ENCODE assay signal across 8 cellular contexts in genomic region chr17:49748791-49749190, GRCh38. TPM values are rescaled to one million over a fixed set of nuclear protein-coding genes. Genes with fewer than 3 reads are reported as not detected.
DNase-seq lines count a peak whose midpoint lies in the region; ATAC-seq and TF ChIP-seq lines count a peak whose summit lies in the region.

No MANE protein-coding gene starts in this region.

- no peak overlapping the region for H2BK120ac ChIP-seq in trophoblast cell (ENCODE audit: insufficient read depth, low read length, poor library complexity)

- no peaks in the 10 kb centered on the region for H3K27me3 ChIP-seq in effector memory CD4-positive, alpha-beta T cell (replicated peaks; ENCODE audit: control insufficient read depth, insufficient read depth, low read length, poor library complexity, severe bottlenecking)
- H3K27me3 ChIP-seq in endodermal cell (ENCODE audit: control insufficient read depth, insufficient read depth, low read length, poor library complexity, severe bottlenecking): no peaks in the 10 kb centered on the region
- H3K27me3 ChIP-seq in trophoblast cell (ENCODE audit: insufficient read depth, low read length): no peaks in the 10 kb centered on the region

- no peaks in the 10 kb centered on the region for H3K27me3 Mint-ChIP-seq in T-helper 1 cell treated with Interleukin-12 subunit alpha and Interleukin-12 subunit beta and Interleukin-4 antibody, amounts not matched to agents 30 μg/mL and 1 μg/mL, for 36 hours (ENCODE audit: low read depth)
- no peaks in the 10 kb centered on the region for H3K27me3 Mint-ChIP-seq in endodermal cell (ENCODE audit: insufficient read depth)

- H3K23ac ChIP-seq in trophoblast cell (ENCODE audit: low read length): no peak overlapping the region

- H3K4me2 ChIP-seq in trophoblast cell (ENCODE audit: low read length): no peak overlapping the region

- H2AK5ac ChIP-seq in trophoblast cell (ENCODE audit: low read length): no peak overlapping the region

- H3K9me3 ChIP-seq in effector memory CD4-positive, alpha-beta T cell (ENCODE audit: control insufficient read depth, low read length): no peaks in the 10 kb centered on the region
- H3K9me3 ChIP-seq in endodermal cell (ENCODE audit: control insufficient read depth, low read length): no peaks in the 10 kb centered on the region
- no peaks in the 10 kb centered on the region for H3K9me3 ChIP-seq in trophoblast cell (ENCODE audit: insufficient read depth, low read depth, low read length)

- H2BK5ac ChIP-seq in trophoblast cell (ENCODE audit: low read depth, low read length, poor library complexity): no peak overlapping the region

- H2AFZ ChIP-seq in trophoblast cell (ENCODE audit: insufficient read depth, low read length, poor library complexity): no peak overlapping the region

- H4K91ac ChIP-seq in trophoblast cell (ENCODE audit: low read depth, low read length): no peak overlapping the region

- H3K18ac ChIP-seq in trophoblast cell (ENCODE audit: low read length): no peak overlapping the region

- peak overlapping the region; percentile 86 for H3K27ac ChIP-seq in effector memory CD4-positive, alpha-beta T cell (ENCODE audit: insufficient read depth, low read length, poor library complexity, severe bottlenecking)
- H3K27ac ChIP-seq in endodermal cell (ENCODE audit: low read depth, low read length) (no peak overlapping the region), trophoblast cell (ENCODE audit: low read depth, low read length) (no peak overlapping the region)

- H3K79me2 ChIP-seq in trophoblast cell (ENCODE audit: control insufficient read depth, insufficient read depth, low read length, poor library complexity): no peaks in the 10 kb centered on the region

- no peak overlapping the region for H3K14ac ChIP-seq in trophoblast cell (ENCODE audit: low read length)

- H3K36me3 Mint-ChIP-seq in T-helper 1 cell treated with Interleukin-12 subunit alpha and Interleukin-12 subunit beta and Interleukin-4 antibody, amounts not matched to agents 30 μg/mL and 1 μg/mL, for 36 hours (ENCODE audit: low read depth): peaks cover 25% of the 10 kb centered on the region
- H3K36me3 Mint-ChIP-seq in endodermal cell (ENCODE audit: low read depth): peaks cover 17% of the 10 kb centered on the region

- no peak overlapping the region for H3K9ac ChIP-seq in endodermal cell (ENCODE audit: extremely low read depth, low read length, poor library complexity, severe bottlenecking)
- H3K9ac ChIP-seq in trophoblast cell (ENCODE audit: low read length): no peak overlapping the region

- H3K27ac Mint-ChIP-seq in T-helper 1 cell treated with Interleukin-12 subunit alpha and Interleukin-12 subunit beta and Interleukin-4 antibody, amounts not matched to agents 30 μg/mL and 1 μg/mL, for 36 hours: peak overlapping the region; percentile 88
- no peak overlapping the region for H3K27ac Mint-ChIP-seq in endodermal cell

- no peaks in the 10 kb centered on the region for H3K36me3 ChIP-seq in effector memory CD4-positive, alpha-beta T cell (ENCODE audit: control insufficient read depth, insufficient read depth, low read length)
- H3K36me3 ChIP-seq in endodermal cell (ENCODE audit: control insufficient read depth, insufficient read depth, low read length) (no peaks in the 10 kb centered on the region), trophoblast cell (ENCODE audit: control insufficient read depth in 1 of 2, insufficient read depth in 2 of 2, low read length in 2 of 2) (peaks cover 0 to 2% of the 10 kb centered on the region in 2 experiments)

- peaks cover 57% of the 10 kb centered on the region for H3K4me1 Mint-ChIP-seq in T-helper 1 cell treated with Interleukin-12 subunit alpha and Interleukin-12 subunit beta and Interleukin-4 antibody, amounts not matched to agents 30 μg/mL and 1 μg/mL, for 36 hours (ENCODE audit: low read depth)
- peaks cover 5% of the 10 kb centered on the region for H3K4me1 Mint-ChIP-seq in endodermal cell

- no peak for TF ChIP-seq POLR2A in GM18505 (IDR thresholded peaks at IDR 0.05; ENCODE audit: borderline replicate concordance, extremely low read depth, insufficient read depth, insufficient read length)

- peak; percentile 71 for ATAC-seq in GM18505 (IDR thresholded peaks at IDR 0.05; ENCODE audit: unreplicated experiment)
- ATAC-seq in HG02870 (IDR thresholded peaks at IDR 0.05; ENCODE audit: unreplicated experiment): peak; percentile 83

- peaks cover 5% of the 10 kb centered on the region for H3K9me3 Mint-ChIP-seq in T-helper 1 cell treated with Interleukin-12 subunit alpha and Interleukin-12 subunit beta and Interleukin-4 antibody, amounts not matched to agents 30 μg/mL and 1 μg/mL, for 36 hours
- H3K9me3 Mint-ChIP-seq in endodermal cell: no peaks in the 10 kb centered on the region

- peak overlapping the region; percentile 6 for H3K4me3 ChIP-seq in effector memory CD4-positive, alpha-beta T cell (ENCODE audit: insufficient read depth, low read depth, low read length, poor library complexity, severe bottlenecking)
- H3K4me3 ChIP-seq in endodermal cell (ENCODE audit: low read length) (no peak overlapping the region), trophoblast cell (ENCODE audit: low read depth, low read length) (no peak overlapping the region)

- H4K12ac ChIP-seq in trophoblast cell (ENCODE audit: low read depth, low read length): no peak overlapping the region

- H3K4ac ChIP-seq in trophoblast cell (ENCODE audit: low read depth, low read length): no peak overlapping the region

- no peak for TF ChIP-seq CTCF in endodermal cell (conservative IDR thresholded peaks at IDR 0.05)

- H4K8ac ChIP-seq in trophoblast cell (ENCODE audit: low read depth, low read length): no peak overlapping the region

- no peaks in the 10 kb centered on the region for H3K79me1 ChIP-seq in trophoblast cell (ENCODE audit: low read length)

- H3K4me3 Mint-ChIP-seq in T-helper 1 cell treated with Interleukin-12 subunit alpha and Interleukin-12 subunit beta and Interleukin-4 antibody, amounts not matched to agents 30 μg/mL and 1 μg/mL, for 36 hours: peak overlapping the region; percentile 76
- H3K4me3 Mint-ChIP-seq in endodermal cell: no peak overlapping the region

- no peak overlapping the region for H2BK12ac ChIP-seq in trophoblast cell (ENCODE audit: low read length)

- WGBS in endodermal cell (ENCODE audit: insufficient coverage in 1 of 2, insufficient read length in 1 of 2), 2 experiments: 91 to 94% methylated on average over 6 to 7 of the region's 7 CpGs
- WGBS in trophoblast cell (ENCODE audit: extremely low coverage, insufficient coverage, insufficient read length): no CpG with 5 or more reads among the region's 7 CpGs

- peak; percentile 48 to 68 (median 57) for DNase-seq in effector memory CD4-positive, alpha-beta T cell
- DNase-seq in NCI-H1048 (lab: John Stamatoyannopoulos, UW) (no peak), NCI-H82 treated with DMSO at 0.1 percent for 48 hours (lab: John Stamatoyannopoulos, UW; ENCODE audit: unreplicated experiment) (no peak), endodermal cell (no peak), trophoblast cell (no peak)

- H3K4me1 ChIP-seq in effector memory CD4-positive, alpha-beta T cell (ENCODE audit: control insufficient read depth, insufficient read depth, low read length, poor library complexity, severe bottlenecking): peaks cover 72% of the 10 kb centered on the region
- no peaks in the 10 kb centered on the region for H3K4me1 ChIP-seq in endodermal cell (ENCODE audit: control insufficient read depth, insufficient read depth, low read length)
- H3K4me1 ChIP-seq in trophoblast cell (ENCODE audit: control insufficient read depth in 1 of 2, insufficient read depth in 2 of 2, low read length in 2 of 2): no peaks in the 10 kb centered on the region

RNA-seq across cellular contexts. Expression of gene FAM117A, which starts 15.1 kb away (rescaled TPM):
- total RNA-seq in endodermal cell: 10 to 100 TPM; 15.4 to 16.8 TPM
- polyA plus RNA-seq in endodermal cell (2013, experiment 1 of 2): 23.3 TPM
- 20.1 TPM for polyA plus RNA-seq in endodermal cell (2013, experiment 2 of 2)
- polyA plus RNA-seq in trophoblast cell (2013): 7.7 and 7.9 TPM in 2 replicates

RNA-seq across cellular contexts. Expression of gene KAT7, which starts 39.7 kb away (rescaled TPM):
- total RNA-seq in endodermal cell: 10 to 100 TPM; 77.8 to 80.5 TPM
- polyA plus RNA-seq in endodermal cell (2013, experiment 1 of 2): 67.6 TPM
- 54.9 TPM for polyA plus RNA-seq in endodermal cell (2013, experiment 2 of 2)
- polyA plus RNA-seq in trophoblast cell (2013): 45.6 and 47.2 TPM in 2 replicates

RNA-seq across cellular contexts. Expression of gene SLC35B1, which starts 41.0 kb away (rescaled TPM):
- total RNA-seq in endodermal cell: 10 to 100 TPM; 59.4 to 80.5 TPM
- 69.1 TPM for polyA plus RNA-seq in endodermal cell (2013, experiment 1 of 2)
- polyA plus RNA-seq in endodermal cell (2013, experiment 2 of 2): 55.1 TPM
- polyA plus RNA-seq in trophoblast cell (2013): 94.1 and 98.1 TPM in 2 replicates

Comparison
In these comparisons a context has a peak if more than half of its experiments do, and no peak if none do; other contexts are left out.
1. DNase-seq: peak in effector memory CD4-positive, alpha-beta T cell (3 of 3); none in NCI-H1048 (single experiment), NCI-H82 treated with DMSO at 0.1 percent for 48 hours (single experiment), endodermal cell (single experiment) and trophoblast cell (0 of 2).